Comparison of ENCODE assay signal across 14 cellular contexts in the genomic region with DNA sequence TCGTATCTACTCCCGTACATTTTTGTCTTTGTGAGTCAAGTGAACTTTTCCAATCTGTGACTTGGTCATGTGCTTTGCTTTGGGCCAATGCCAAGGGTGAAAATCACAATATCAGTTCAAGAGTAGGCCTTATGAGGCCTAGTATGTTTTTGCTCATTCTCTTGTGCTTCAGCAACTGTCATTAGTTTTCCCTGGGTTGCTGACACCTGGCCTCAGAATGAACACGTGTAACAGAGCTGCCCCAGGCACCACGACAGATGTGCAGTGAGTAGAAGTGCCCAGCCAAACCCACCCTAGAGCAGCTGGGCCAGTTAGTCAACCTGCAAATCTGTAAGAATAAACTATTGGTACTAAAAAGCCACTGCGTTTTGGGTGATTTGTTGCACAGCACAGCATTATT.
A peak's percentile ranks its signal among the peaks of the same experiment; 100 is the strongest.
DNase-seq lines count a peak whose midpoint lies in the region; TF ChIP-seq lines count a peak whose summit lies in the region.
"Had no signal": no experiment of that assay in that cellular context is flagged by ENCODE, and none has a peak within 500 bp of the region (broad histone marks: within the 10 kb centered on the region; RNA-seq: fewer than 3 reads in every experiment).

No MANE protein-coding gene starts in this region.

- H3K27me3 ChIP-seq in mammary epithelial cell (ENCODE audit: insufficient read depth, low read length): peaks cover 2% of the 10 kb centered on the region
- H3K27me3 ChIP-seq: BLaER1 had no signal

- TF ChIP-seq CTCF in mammary epithelial cell (conservative IDR thresholded peaks at IDR 0.05 in 1 of 2, IDR thresholded peaks at IDR 0.05 in 1 of 2; ENCODE audit: extremely low read depth in 1 of 2, insufficient read depth in 1 of 2, low read depth in 1 of 2, low read length in 2 of 2): no peak

- no TSS peak for BruUV-seq in mammary epithelial cell (replicated peaks; lab: Mats Ljungman, UMichigan)

- H3K4me1 ChIP-seq in mammary epithelial cell (ENCODE audit: insufficient read depth, low read length): no peaks in the 10 kb centered on the region
- H3K4me1 ChIP-seq: BLaER1 had no signal

- H3K9ac ChIP-seq in mammary epithelial cell (ENCODE audit: insufficient read depth, low read length): no peak overlapping the region
- H3K9ac ChIP-seq: BLaER1 had no signal

- H3K9me3 ChIP-seq in mammary epithelial cell (replicated peaks; ENCODE audit: insufficient read depth, low read length): no peaks in the 10 kb centered on the region
- H3K9me3 ChIP-seq: BLaER1 had no signal

- H3K36me3 ChIP-seq in mammary epithelial cell (ENCODE audit: insufficient read depth, low read length): no peaks in the 10 kb centered on the region
- H3K36me3 ChIP-seq: BLaER1 had no signal

- H2AFZ ChIP-seq in mammary epithelial cell (ENCODE audit: low read depth, low read length): no peak overlapping the region

- WGBS in mammary epithelial cell (ENCODE audit: low coverage, missing lambda C conversion rate): 59% methylated on average over 5 of the region's 5 CpGs

- H4K20me1 ChIP-seq in mammary epithelial cell (ENCODE audit: insufficient read depth, low read length): no peaks in the 10 kb centered on the region
- H4K20me1 ChIP-seq: BLaER1 had no signal

- in situ Hi-C loops in mammary epithelial cell (cut with MboI; ENCODE audit: low sequenced_read_pairs in 2 of 2): no loop called here

- DNase-seq in DMS 273 (lab: John Stamatoyannopoulos, UW; ENCODE audit: unreplicated experiment) (peak; percentile 81), NCI-H1694 (lab: John Stamatoyannopoulos, UW) (peak; percentile 25), NCI-H2171 treated with DMSO at 0.1 percent for 48 hours (lab: John Stamatoyannopoulos, UW) (peak; percentile 86), RPMI8226 (peak; percentile 54), DMS153 treated with DMSO at 0.1 percent for 48 hours (lab: John Stamatoyannopoulos, UW; ENCODE audit: unreplicated experiment) (no peak), DMS79 treated with DMSO at 0.1 percent for 48 hours (lab: John Stamatoyannopoulos, UW) (no peak), HCEC 1CT (no peak), mammary epithelial cell (no peak)
- DNase-seq: 8988T; CD4-positive, alpha-beta memory T cell; GDM1; GOT3; H9 had no signal

- H3K79me2 ChIP-seq in mammary epithelial cell (ENCODE audit: insufficient read depth, low read length): no peaks in the 10 kb centered on the region

- no peak overlapping the region for H3K4me3 ChIP-seq in mammary epithelial cell (replicated peaks in 1 of 3; ENCODE audit: insufficient read depth in 1 of 3, low read depth in 2 of 3, low read length in 3 of 3)
- H3K4me3 ChIP-seq: BLaER1 had no signal

- no peak overlapping the region for H3K4me2 ChIP-seq in mammary epithelial cell (ENCODE audit: insufficient read depth, low read depth, low read length)
- H3K4me2 ChIP-seq: BLaER1 had no signal

- CTCF ChIA-PET in mammary epithelial cell (lab: Charles Lee; ENCODE audit: low non-redundant PET): no interaction called here

- intact Hi-C loops in mammary epithelial cell (cut with micrococcal nuclease): no loop called here

- dilution Hi-C loops in mammary epithelial cell (cut with HindIII; ENCODE audit: low sequenced_read_pairs): no loop called here

- H3K27ac ChIP-seq in mammary epithelial cell (ENCODE audit: insufficient read depth, low read depth, low read length): no peak overlapping the region
- H3K27ac ChIP-seq: BLaER1 had no signal

Comparison
In these comparisons a context has a peak if more than half of its experiments do, and no peak if none do; other contexts are left out.
1. DNase-seq: peak in DMS 273 (single experiment), NCI-H1694 (single experiment), NCI-H2171 treated with DMSO at 0.1 percent for 48 hours (single experiment) and RPMI8226 (single experiment); none in DMS153 treated with DMSO at 0.1 percent for 48 hours (single experiment), DMS79 treated with DMSO at 0.1 percent for 48 hours (single experiment), HCEC 1CT (single experiment) and mammary epithelial cell (single experiment).